In genomic region chr9:35914307-35914807, GRCh38 we compare ENCODE assay signal across 1 cellular context.
TF ChIP-seq lines count a peak whose summit lies in the region.

No MANE protein-coding gene starts in this region.

TF ChIP-seq in K562, 482 proteins besides CTCF, POLR2A, EP300 and RAD21 (continues in another document):
- TF ChIP-seq ZNF707 (CRISPR knock-in tag; conservative IDR thresholded peaks at IDR 0.05) (no peak), ESRRA (IDR thresholded peaks at IDR 0.05; ENCODE audit: borderline replicate concordance, low read depth) (peak; percentile 99), ZFX (CRISPR knock-in tag; IDR thresholded peaks at IDR 0.05) (peak; percentile 33), MEF2D (tag; conservative IDR thresholded peaks at IDR 0.05; ENCODE audit: low read depth) (0 out of 2 replicates have a peak, but pooled peaks have one; percentile 12), NR3C1 (CRISPR knock-in tag; IDR thresholded peaks at IDR 0.05) (no peak), TAL1 (IDR thresholded peaks at IDR 0.05) (0 out of 2 replicates have a peak, but pooled peaks have one; percentile 24), STAT5A (IDR thresholded peaks at IDR 0.05; ENCODE audit: borderline replicate concordance, low read length) (0 out of 2 replicates have a peak, but pooled peaks have one; percentile 10), ZSCAN32 (CRISPR knock-in tag; IDR thresholded peaks at IDR 0.05) (no peak), HMBOX1 (IDR thresholded peaks at IDR 0.05) (0 out of 2 replicates have a peak, but pooled peaks have one; percentile 25), FOXK2 (conservative IDR thresholded peaks at IDR 0.05 in 1 of 2, IDR thresholded peaks at IDR 0.05 in 1 of 2; ENCODE audit: low read depth in 2 of 2) (peak; percentile 55 to 64; a peak in 3 of 4 replicates), TEAD2 (tag; IDR thresholded peaks at IDR 0.05) (peak; percentile 44; the same call in 1 of the 2 replicates), ZBTB9 (CRISPR knock-in tag; IDR thresholded peaks at IDR 0.05) (peak; percentile 42; the same call in 1 of the 2 replicates), E2F8 (IDR thresholded peaks at IDR 0.05; ENCODE audit: low read depth, partially characterized antibody) (no peak), POLR2AphosphoS5 (IDR thresholded peaks at IDR 0.05; ENCODE audit: control insufficient read depth, insufficient read depth, low read depth, low read length) (peak; percentile 36; the same call in 1 of the 2 replicates), ZFP36 (IDR thresholded peaks at IDR 0.05; ENCODE audit: low read depth, low read length, partially characterized antibody) (peak; percentile 28), JUND (IDR thresholded peaks at IDR 0.05; ENCODE audit: borderline replicate concordance, low read depth, low read length) (peak; percentile 54; the same call in 1 of the 2 replicates), JUND (tag; IDR thresholded peaks at IDR 0.05; ENCODE audit: borderline replicate concordance, low read depth, low read length) (peak; percentile 67; the same call in 2 of the 3 replicates), ZNF766 (CRISPR knock-in tag; conservative IDR thresholded peaks at IDR 0.05) (peak; percentile 80; the same call in 1 of the 2 replicates), E2F5 (CRISPR knock-in tag; IDR thresholded peaks at IDR 0.05) (no peak), GABPA (tag; conservative IDR thresholded peaks at IDR 0.05; ENCODE audit: low read depth) (peak; percentile 57; the same call in 1 of the 2 replicates), ZBTB5 (IDR thresholded peaks at IDR 0.05) (no peak), ZFP1 (CRISPR knock-in tag; IDR thresholded peaks at IDR 0.05) (no peak), NR2C2 (CRISPR knock-in tag; IDR thresholded peaks at IDR 0.05) (no peak), NR2C2 (tag; IDR thresholded peaks at IDR 0.05) (peak; percentile 54), MAX (CRISPR knock-in tag; IDR thresholded peaks at IDR 0.05) (peak; percentile 54; the same call in 1 of the 2 replicates), ZKSCAN8 (CRISPR knock-in tag; IDR thresholded peaks at IDR 0.05) (peak; percentile 37; the same call in 1 of the 2 replicates), L3MBTL2 (IDR thresholded peaks at IDR 0.05) (peak; percentile 55; the same call in 1 of the 2 replicates), ZNF644 (tag; IDR thresholded peaks at IDR 0.05; ENCODE audit: low read depth) (peak; percentile 48; the same call in 1 of the 2 replicates), CREM (IDR thresholded peaks at IDR 0.05; ENCODE audit: low read depth) (peak; percentile 68), ETV6 (IDR thresholded peaks at IDR 0.05; ENCODE audit: borderline replicate concordance in 1 of 2, low read depth in 2 of 2, low read length in 1 of 2) (0 out of 4 replicates have a peak, but pooled peaks of 1 of the 2 experiments have one; percentile 44), ETV6 (CRISPR knock-in tag; IDR thresholded peaks at IDR 0.05; ENCODE audit: borderline replicate concordance) (no peak), ZNF609 (CRISPR knock-in tag; IDR thresholded peaks at IDR 0.05; ENCODE audit: borderline replicate concordance) (0 out of 2 replicates have a peak, but pooled peaks have one; percentile 30), PTTG1 (tag; IDR thresholded peaks at IDR 0.05; ENCODE audit: low read depth) (no peak), TAF9B (IDR thresholded peaks at IDR 0.05; ENCODE audit: partially characterized antibody) (no peak), SMAD4 (CRISPR knock-in tag; conservative IDR thresholded peaks at IDR 0.05) (peak; percentile 79), EP400 (IDR thresholded peaks at IDR 0.05) (peak; percentile 51), RCOR1 (IDR thresholded peaks at IDR 0.05; ENCODE audit: borderline replicate concordance in 1 of 2, low read depth in 2 of 2, low read length in 2 of 2) (peak in 1 of 2 experiments; percentile 61; a peak in 1 of 4 replicates), NFRKB (IDR thresholded peaks at IDR 0.05; ENCODE audit: low read depth) (peak; percentile 70; the same call in 1 of the 2 replicates), NFE2 (IDR thresholded peaks at IDR 0.05; ENCODE audit: low read depth) (peak; percentile 41), FOSL1 (tag; conservative IDR thresholded peaks at IDR 0.05) (0 out of 2 replicates have a peak, but pooled peaks have one; percentile 21), CBFA2T2 (conservative IDR thresholded peaks at IDR 0.05) (0 out of 2 replicates have a peak, but pooled peaks have one; percentile 13), E2F3 (CRISPR knock-in tag; IDR thresholded peaks at IDR 0.05) (peak; percentile 23; the same call in 1 of the 2 replicates), POLR2G (IDR thresholded peaks at IDR 0.05; ENCODE audit: low read depth, low read length) (peak; percentile 56), KAT7 (CRISPR knock-in tag; IDR thresholded peaks at IDR 0.05; ENCODE audit: borderline replicate concordance) (no peak), ILK (tag; IDR thresholded peaks at IDR 0.05; ENCODE audit: borderline replicate concordance, low read depth) (no peak), TBP (optimal IDR thresholded peaks at IDR 0.05; ENCODE audit: low read depth, low read length) (peak; percentile 55), BHLHE40 (IDR thresholded peaks at IDR 0.05; ENCODE audit: low read length) (peak; percentile 8; the same call in 1 of the 2 replicates), LEF1 (IDR thresholded peaks at IDR 0.05) (peak; percentile 84), DMBX1 (CRISPR knock-in tag; IDR thresholded peaks at IDR 0.05; ENCODE audit: borderline replicate concordance) (peak; percentile 51; the same call in 1 of the 2 replicates), CTBP1 (IDR thresholded peaks at IDR 0.05; ENCODE audit: borderline replicate concordance) (peak; percentile 87), ADNP (tag; IDR thresholded peaks at IDR 0.05) (no peak), SMARCA4 (IDR thresholded peaks at IDR 0.05) (peak; percentile 64), VEZF1 (CRISPR knock-in tag; IDR thresholded peaks at IDR 0.05) (peak; percentile 49; the same call in 1 of the 2 replicates)
